ENCODE assay signal across 22 cellular contexts in the genomic region with DNA sequence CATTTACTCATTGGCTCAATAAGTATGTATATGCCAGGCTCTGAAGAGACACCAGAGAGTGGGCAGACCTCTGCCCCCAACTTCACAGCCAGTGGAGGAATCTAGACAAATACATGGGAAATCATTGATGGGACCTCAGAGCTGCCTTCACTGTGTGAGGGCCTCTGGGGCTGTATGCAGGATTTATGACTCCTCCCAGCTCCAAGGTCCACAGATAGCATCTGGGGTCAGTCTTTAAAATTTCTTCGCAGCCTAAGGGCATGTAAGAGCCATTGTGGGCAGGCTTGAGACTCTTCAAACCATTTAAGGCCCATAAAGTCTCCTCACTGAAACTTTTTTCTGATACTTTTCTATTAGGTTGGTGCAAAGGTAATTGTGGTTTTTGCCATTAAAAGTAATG.
"Had no signal": no experiment of that assay in that cellular context is flagged by ENCODE, and none has a peak within 500 bp of the region (broad histone marks: within the 10 kb centered on the region; RNA-seq: fewer than 3 reads in every experiment).

No MANE protein-coding gene starts in this region.

- H3K4me1 Mint-ChIP-seq: nephron had no signal

- H3K27me3 Mint-ChIP-seq: effector memory CD8-positive, alpha-beta T cell; naive thymus-derived CD4-positive, alpha-beta T cell; stimulated activated naive B cell treated with anti-CD40 and anti-IgM and Interleukin-4, amounts not matched to agents 10 μg/mL and 1 μg/mL and 100 μg/mL, for 72 hours; stimulated activated naive CD8-positive, alpha-beta T cell treated with anti-CD3 and anti-CD28 coated beads, Interleukin-15, Interleukin-2, amounts not matched to agents 100 ng/mL and 50 ng/mL, for 24 hours had no signal

- H3K27ac Mint-ChIP-seq: mesothelial cell of epicardium; naive thymus-derived CD4-positive, alpha-beta T cell; nephron; neural progenitor cell; stimulated activated naive B cell treated with anti-CD40 and anti-IgM and Interleukin-4, amounts not matched to agents 10 μg/mL and 1 μg/mL and 100 μg/mL, for 72 hours; stimulated activated naive CD8-positive, alpha-beta T cell treated with anti-CD3 and anti-CD28 coated beads, Interleukin-15, Interleukin-2, amounts not matched to agents 100 ng/mL and 50 ng/mL, for 24 hours had no signal

- H3K4me1 ChIP-seq: neural progenitor cell, prostate gland had no signal

- H3K27ac ChIP-seq: esophagus squamous epithelium, left lung, neural progenitor cell, prostate gland, right atrium auricular region, sigmoid colon, thoracic aorta, tibial nerve, upper lobe of left lung had no signal

- H3K9me3 ChIP-seq: esophagus squamous epithelium, left lung, prostate gland, right atrium auricular region, sigmoid colon, thoracic aorta, tibial nerve, upper lobe of left lung had no signal

- H3K4me3 Mint-ChIP-seq: effector memory CD8-positive, alpha-beta T cell; mesothelial cell of epicardium; naive thymus-derived CD4-positive, alpha-beta T cell; nephron; neural progenitor cell; stimulated activated naive B cell treated with anti-CD40 and anti-IgM and Interleukin-4, amounts not matched to agents 10 μg/mL and 1 μg/mL and 100 μg/mL, for 72 hours; stimulated activated naive CD8-positive, alpha-beta T cell treated with anti-CD3 and anti-CD28 coated beads, Interleukin-15, Interleukin-2, amounts not matched to agents 100 ng/mL and 50 ng/mL, for 24 hours had no signal

- H3K4me2 ChIP-seq: neural progenitor cell had no signal

- DNase-seq: cortex of kidney; effector memory CD8-positive, alpha-beta T cell; erythroblast; esophagus squamous epithelium; head of caudate nucleus; kidney; left lung; mesenchymal stem cell; naive thymus-derived CD4-positive, alpha-beta T cell; sigmoid colon; stimulated activated CD4-positive, alpha-beta T cell treated with anti-CD3 and anti-CD28 coated beads, Interleukin-15, amount 100 ng/mL, for 24 hours; stimulated activated CD4-positive, alpha-beta T cell treated with anti-CD3 and anti-CD28 coated beads, Interleukin-2, amount 100 ng/mL, for 48 hours; stimulated activated naive B cell treated with anti-CD40 and anti-IgM and Interleukin-4, amounts not matched to agents 10 μg/mL and 1 μg/mL and 100 μg/mL, for 72 hours; upper lobe of left lung had no signal

- H3K9me3 Mint-ChIP-seq: effector memory CD8-positive, alpha-beta T cell; naive thymus-derived CD4-positive, alpha-beta T cell; nephron; stimulated activated naive B cell treated with anti-CD40 and anti-IgM and Interleukin-4, amounts not matched to agents 10 μg/mL and 1 μg/mL and 100 μg/mL, for 72 hours; stimulated activated naive CD8-positive, alpha-beta T cell treated with anti-CD3 and anti-CD28 coated beads, Interleukin-15, Interleukin-2, amounts not matched to agents 100 ng/mL and 50 ng/mL, for 24 hours had no signal

- ATAC-seq: effector memory CD8-positive, alpha-beta T cell; left lung; naive thymus-derived CD4-positive, alpha-beta T cell; stimulated activated naive B cell treated with anti-CD40 and anti-IgM and Interleukin-4, amounts not matched to agents 10 μg/mL and 1 μg/mL and 100 μg/mL, for 72 hours had no signal

- H3K36me3 Mint-ChIP-seq: mesothelial cell of epicardium; naive thymus-derived CD4-positive, alpha-beta T cell; neural progenitor cell; stimulated activated naive B cell treated with anti-CD40 and anti-IgM and Interleukin-4, amounts not matched to agents 10 μg/mL and 1 μg/mL and 100 μg/mL, for 72 hours had no signal

- H3K9ac ChIP-seq: neural progenitor cell had no signal

- H3K36me3 ChIP-seq: esophagus squamous epithelium, left lung, neural progenitor cell, prostate gland, right atrium auricular region, sigmoid colon, thoracic aorta, tibial nerve, upper lobe of left lung had no signal

- H3K27me3 ChIP-seq: esophagus squamous epithelium, left lung, neural progenitor cell, right atrium auricular region, sigmoid colon, tibial nerve, upper lobe of left lung had no signal

- H3K4me3 ChIP-seq: esophagus squamous epithelium, left lung, neural progenitor cell, prostate gland, right atrium auricular region, sigmoid colon, thoracic aorta, tibial nerve, upper lobe of left lung had no signal
